In genomic region chr9:130193119-130193518, GRCh38 we compare ENCODE assay signal across 15 cellular contexts. TPM values are rescaled to one million over a fixed set of nuclear protein-coding genes. Genes with fewer than 3 reads are reported as not detected.
DNase-seq lines count a peak whose midpoint lies in the region; ATAC-seq, FAIRE-seq and TF ChIP-seq lines count a peak whose summit lies in the region.
"Had no signal": no experiment of that assay in that cellular context is flagged by ENCODE, and none has a peak within 500 bp of the region (broad histone marks: within the 10 kb centered on the region; RNA-seq: fewer than 3 reads in every experiment).

No MANE protein-coding gene starts in this region.

- H3K27me3 ChIP-seq in BLaER1 (no peaks in the 10 kb centered on the region), esophagus muscularis mucosa (no peaks in the 10 kb centered on the region), pancreas (no peaks in the 10 kb centered on the region), Caco-2 (replicated peaks; ENCODE audit: control insufficient read depth, insufficient read depth, low read length) (no peaks in the 10 kb centered on the region)
- H3K27me3 ChIP-seq: SJSA1 had no signal

- POLR2A ChIA-PET in Caco-2 (lab: Charles Lee): no interaction called here

- no peaks in the 10 kb centered on the region for H3K9me3 Mint-ChIP-seq in Caco-2 (ENCODE audit: unreplicated experiment)

- peak; percentile 20 for DNase-seq in NCI-H2171 (lab: John Stamatoyannopoulos, UW)
- no peak for DNase-seq in esophagus muscularis mucosa (ENCODE audit: extremely low spot score)
- peak in 1 of 6 donors; percentile 64 for DNase-seq in pancreas
- DNase-seq in activated CD8-positive, alpha-beta memory T cell treated with anti-CD3 and anti-CD28 coated beads, Interleukin-2, amount 50 U/mL, for 48 hours: no peak
- DNase-seq in Caco-2: no peak
- no peak for DNase-seq in HuH-7 (ENCODE audit: low spot score)
- DNase-seq: activated gamma-delta T cell; KBM-7; left cardiac atrium; NCI-H748 treated with DMSO at 0.1 percent for 48 hours; stimulated activated naive CD4-positive, alpha-beta T cell treated with Interleukin-2 at 50 U/mL for 16 hours had no signal

- TF ChIP-seq CTCF in esophagus muscularis mucosa (IDR thresholded peaks at IDR 0.05) (no peak), pancreas (IDR thresholded peaks at IDR 0.05) (no peak), Caco-2 (IDR thresholded peaks at IDR 0.05; ENCODE audit: insufficient read depth in 1 of 2, low read depth in 1 of 2, low read length in 1 of 2, severe bottlenecking in 1 of 2, unreplicated experiment in 1 of 2) (no peak)

- no peak overlapping the region for H3K4me3 Mint-ChIP-seq in Caco-2 (ENCODE audit: unreplicated experiment)

- peaks cover 100% of the 10 kb centered on the region for H4K20me1 ChIP-seq in BLaER1

- TF ChIP-seq POLR2A in esophagus muscularis mucosa (IDR thresholded peaks at IDR 0.05; ENCODE audit: low read depth): no peak

- peaks cover 6% of the 10 kb centered on the region for H3K4me1 Mint-ChIP-seq in Caco-2 (ENCODE audit: low read depth, unreplicated experiment)

- peak overlapping the region; percentile 32; the same call in 1 of the 2 replicates for H3K4me3 ChIP-seq in BLaER1
- peak overlapping the region; percentile 8 to 30 (median 25) for H3K4me3 ChIP-seq in esophagus muscularis mucosa
- H3K4me3 ChIP-seq in pancreas: peak overlapping the region in 1 of 4 donors; percentile 24
- H3K4me3 ChIP-seq in Caco-2 (ENCODE audit: low read depth, low read length): no peak overlapping the region
- H3K4me3 ChIP-seq: SJSA1 had no signal

- no peaks in the 10 kb centered on the region for H3K36me3 ChIP-seq in BLaER1
- no peaks in the 10 kb centered on the region for H3K36me3 ChIP-seq in esophagus muscularis mucosa
- H3K36me3 ChIP-seq in pancreas: no peaks in the 10 kb centered on the region
- no peaks in the 10 kb centered on the region for H3K36me3 ChIP-seq in Caco-2 (ENCODE audit: control insufficient read depth, insufficient read depth, low read length)
- H3K36me3 ChIP-seq: SJSA1 had no signal

- intact Hi-C loops in esophagus muscularis mucosa (cut with DNase I): no loop called here
- intact Hi-C loops in pancreas (cut with DNase I): no loop called here
- intact Hi-C loops in Caco-2 (cut with micrococcal nuclease; ENCODE audit: unreplicated experiment): no loop called here

- BruUV-seq in Caco-2 (replicated peaks; lab: Mats Ljungman, UMichigan): no TSS peak

- H3K4me2 ChIP-seq in BLaER1: peak overlapping the region; percentile 94

- TF ChIP-seq EP300 in esophagus muscularis mucosa (IDR thresholded peaks at IDR 0.05): no peak

- FAIRE-seq in pancreas (lab: Jason Lieb, UNC): no peak
- FAIRE-seq: endometrium had no signal

- WGBS in esophagus muscularis mucosa: 54% methylated on average over 6 of the region's 8 CpGs
- 49 to 69% methylated on average over 8 of the region's 8 CpGs for WGBS in pancreas, 2 donors

- H3K9me3 ChIP-seq in BLaER1 (no peaks in the 10 kb centered on the region), esophagus muscularis mucosa (no peaks in the 10 kb centered on the region), pancreas (no peaks in the 10 kb centered on the region), Caco-2 (no peaks in the 10 kb centered on the region)
- H3K9me3 ChIP-seq: SJSA1 had no signal

- ATAC-seq in pancreas: peak; percentile 3 to 24 (median 14)
- no peak for ATAC-seq in HG03460 (IDR thresholded peaks at IDR 0.05; ENCODE audit: unreplicated experiment)

- no peaks in the 10 kb centered on the region for H3K27me3 Mint-ChIP-seq in Caco-2 (ENCODE audit: insufficient read depth, unreplicated experiment)

- CTCF ChIA-PET in Caco-2 (lab: Charles Lee): no interaction called here

- H3K27ac ChIP-seq in BLaER1 (peak overlapping the region; percentile 53), esophagus muscularis mucosa (replicated peaks in 1 of 4) (peak overlapping the region; percentile 95 to 97 (median 96)), pancreas (no peak overlapping the region)
- H3K27ac ChIP-seq: SJSA1 had no signal

- H3K9ac ChIP-seq in BLaER1: peak overlapping the region; percentile 3

- peaks cover 86% of the 10 kb centered on the region for H3K4me1 ChIP-seq in BLaER1
- H3K4me1 ChIP-seq in esophagus muscularis mucosa: peaks cover 15 to 100% (median 100%) of the 10 kb centered on the region in 4 donors
- H3K4me1 ChIP-seq in pancreas: peaks cover 0 to 12% (median 0%) of the 10 kb centered on the region in 3 donors
- H3K4me1 ChIP-seq in Caco-2: no peaks in the 10 kb centered on the region
- H3K4me1 ChIP-seq: SJSA1 had no signal

- no peak overlapping the region for H3K27ac Mint-ChIP-seq in Caco-2 (ENCODE audit: unreplicated experiment)

- peaks cover 4% of the 10 kb centered on the region for H3K36me3 Mint-ChIP-seq in Caco-2 (ENCODE audit: insufficient read depth, unreplicated experiment)

RNA-seq across cellular contexts. Expression of gene NCS1, which starts 20.9 kb away (rescaled TPM):
- total RNA-seq in esophagus muscularis mucosa: 100 to 1,000 TPM; 100 to 206 (median 122) TPM
- 1 to 10 TPM; 3.0 to 8.6 (median 5.5) TPM for total RNA-seq in pancreas
- polyA plus RNA-seq in pancreas: 1 to 10 TPM; 4.7 to 4.8 TPM
- total RNA-seq in Caco-2 (2022): 18.2 and 19.1 TPM in 2 replicates

Comparison
In these comparisons a context has a peak if more than half of its experiments do, and no peak if none do; other contexts are left out.
1. H3K27ac ChIP-seq: peak in BLaER1 (single experiment) and esophagus muscularis mucosa (4 of 4); none in pancreas (0 of 4).